In genomic region chr5:127799293-127799905, GRCh38 we compare ENCODE assay signal across 16 cellular contexts.
A peak's percentile ranks its signal among the peaks of the same experiment; 100 is the strongest.
DNase-seq lines count a peak whose midpoint lies in the region; ATAC-seq and TF ChIP-seq lines count a peak whose summit lies in the region.
"Had no signal": no experiment of that assay in that cellular context is flagged by ENCODE, and none has a peak within 500 bp of the region (broad histone marks: within the 10 kb centered on the region; RNA-seq: fewer than 3 reads in every experiment).

No MANE protein-coding gene starts in this region.

- H3K27me3 ChIP-seq in RWPE2 (ENCODE audit: insufficient read depth, poor library complexity, severe bottlenecking): no peaks in the 10 kb centered on the region
- no peaks in the 10 kb centered on the region for H3K27me3 ChIP-seq in neural cell (ENCODE audit: insufficient read depth, low read depth, low read length)
- H3K27me3 ChIP-seq in left ventricle myocardium inferior (ENCODE audit: low read depth): no peaks in the 10 kb centered on the region
- no peaks in the 10 kb centered on the region for H3K27me3 ChIP-seq in MM.1S (replicated peaks; ENCODE audit: insufficient read depth, low read length)
- H3K27me3 ChIP-seq: SJCRH30 had no signal

- no peaks in the 10 kb centered on the region for H3K79me2 ChIP-seq in neural cell (replicated peaks; ENCODE audit: insufficient read depth, low read length)
- no peaks in the 10 kb centered on the region for H3K79me2 ChIP-seq in MM.1S (ENCODE audit: low read length)

- H3K4me2 ChIP-seq in neural cell (ENCODE audit: low read length) (no peak overlapping the region), MM.1S (ENCODE audit: low read depth, low read length) (no peak overlapping the region)

- H3K9ac ChIP-seq in neural cell (ENCODE audit: low read length): no peak overlapping the region
- no peak overlapping the region for H3K9ac ChIP-seq in MM.1S (ENCODE audit: low read length)

- no peak overlapping the region for H3K4me3 ChIP-seq in RWPE2 (ENCODE audit: severe bottlenecking)
- peak overlapping the region; percentile 20 for H3K4me3 ChIP-seq in neural cell (ENCODE audit: low read length)
- no peak overlapping the region for H3K4me3 ChIP-seq in left ventricle myocardium inferior
- H3K4me3 ChIP-seq in MM.1S (ENCODE audit: low read length): no peak overlapping the region
- H3K4me3 ChIP-seq: HAP-1, SJCRH30 had no signal

- H2AFZ ChIP-seq in neural cell (ENCODE audit: low read depth, low read length) (no peak overlapping the region), MM.1S (ENCODE audit: low read length) (no peak overlapping the region)

- H4K20me1 ChIP-seq in neural cell (ENCODE audit: insufficient read depth): no peaks in the 10 kb centered on the region
- no peaks in the 10 kb centered on the region for H4K20me1 ChIP-seq in MM.1S (ENCODE audit: insufficient read depth, low read length)

- H3F3A ChIP-seq in neural cell (ENCODE audit: insufficient read depth, low read length, poor library complexity, severe bottlenecking) (no peaks in the 10 kb centered on the region), MM.1S (ENCODE audit: insufficient read depth, low read length) (no peaks in the 10 kb centered on the region)

- H3K27ac ChIP-seq in RWPE2 (ENCODE audit: poor library complexity, severe bottlenecking) (no peak overlapping the region), neural cell (ENCODE audit: low read length) (peak overlapping the region; percentile 22), left ventricle myocardium inferior (replicated peaks) (no peak overlapping the region), MM.1S (ENCODE audit: low read length) (no peak overlapping the region)
- H3K27ac ChIP-seq: SJCRH30 had no signal

- TF ChIP-seq RAD21 in neural cell (conservative IDR thresholded peaks at IDR 0.05): peak; percentile 30

- H3K9me3 ChIP-seq in RWPE2 (ENCODE audit: severe bottlenecking) (no peaks in the 10 kb centered on the region), neural cell (ENCODE audit: low read length) (no peaks in the 10 kb centered on the region), left ventricle myocardium inferior (replicated peaks) (no peaks in the 10 kb centered on the region), MM.1S (replicated peaks; ENCODE audit: insufficient read depth, low read length) (no peaks in the 10 kb centered on the region)
- H3K9me3 ChIP-seq: HAP-1, SJCRH30 had no signal

- no peak for TF ChIP-seq EP300 in neural cell (conservative IDR thresholded peaks at IDR 0.05; ENCODE audit: poor library complexity, severe bottlenecking)

- DNase-seq in EH (ENCODE audit: low read depth): peak; percentile 34
- DNase-seq in RWPE2 (ENCODE audit: low spot score): no peak
- peak; percentile 55 for DNase-seq in foreskin melanocyte
- DNase-seq in left ventricle myocardium inferior: no peak
- DNase-seq in MM.1S: no peak
- no peak for DNase-seq in AG20443 (ENCODE audit: low spot score)
- DNase-seq: C1 segment of cervical spinal cord, DND-41, GDM1, NCI-H187, NCI-H748 treated with DMSO at 0.1 percent for 48 hours, OCI-M1, SJCRH30 had no signal

- H3K36me3 ChIP-seq in RWPE2 (ENCODE audit: low read depth): no peaks in the 10 kb centered on the region
- no peaks in the 10 kb centered on the region for H3K36me3 ChIP-seq in neural cell (ENCODE audit: insufficient read depth, low read length)
- no peaks in the 10 kb centered on the region for H3K36me3 ChIP-seq in left ventricle myocardium inferior
- H3K36me3 ChIP-seq in MM.1S (replicated peaks; ENCODE audit: insufficient read depth, low read length): no peaks in the 10 kb centered on the region
- H3K36me3 ChIP-seq: HAP-1, SJCRH30 had no signal

- intact Hi-C loops in left ventricle myocardium inferior (cut with micrococcal nuclease): no loop called here

- H3K4me1 ChIP-seq in RWPE2 (ENCODE audit: insufficient read depth, poor library complexity, severe bottlenecking) (peaks cover 12% of the 10 kb centered on the region), left ventricle myocardium inferior (peaks cover 13% of the 10 kb centered on the region), MM.1S (ENCODE audit: low read length) (no peaks in the 10 kb centered on the region)
- H3K4me1 ChIP-seq: HAP-1, SJCRH30 had no signal

- ATAC-seq in RWPE2 (ENCODE audit: low read depth) (peak; percentile 15; the same call in 2 of the 3 replicates), GM19467 (IDR thresholded peaks at IDR 0.05; ENCODE audit: unreplicated experiment) (no peak)

- H3K9me2 ChIP-seq in neural cell (ENCODE audit: insufficient read depth, low read length): no peaks in the 10 kb centered on the region
- H3K9me2 ChIP-seq in MM.1S (replicated peaks; ENCODE audit: insufficient read depth, low read length): no peaks in the 10 kb centered on the region

- TF ChIP-seq CTCF in RWPE2 (IDR thresholded peaks at IDR 0.05; ENCODE audit: poor library complexity, severe bottlenecking) (no peak), neural cell (IDR thresholded peaks at IDR 0.05; ENCODE audit: poor library complexity, severe bottlenecking) (peak; percentile 42), left ventricle myocardium inferior (IDR thresholded peaks at IDR 0.05; ENCODE audit: borderline replicate concordance) (no peak), MM.1S (IDR thresholded peaks at IDR 0.05; ENCODE audit: low read length) (no peak)

TF ChIP-seq in neural cell, 6 proteins besides CTCF, POLR2A, EP300 and RAD21:
- TF ChIP-seq MXI1 (conservative IDR thresholded peaks at IDR 0.05; ENCODE audit: poor library complexity, severe bottlenecking): no peak
- TF ChIP-seq POLR2AphosphoS5 (IDR thresholded peaks at IDR 0.05): peak; percentile 27
- TF ChIP-seq REST (IDR thresholded peaks at IDR 0.05; ENCODE audit: borderline replicate concordance): peak; percentile 67
- TF ChIP-seq EZH2 (IDR thresholded peaks at IDR 0.05; ENCODE audit: borderline replicate concordance, insufficient read depth, low read length, poor library complexity, severe bottlenecking): no peak
- no peak for TF ChIP-seq SMC3 (conservative IDR thresholded peaks at IDR 0.05; ENCODE audit: poor library complexity)
- no peak for TF ChIP-seq TAF1 (IDR thresholded peaks at IDR 0.05; ENCODE audit: low read depth)

Comparison
In these comparisons a context has a peak if more than half of its experiments do, and no peak if none do; other contexts are left out.
1. DNase-seq: peak in EH (single experiment) and foreskin melanocyte (single experiment); none in RWPE2 (single experiment), left ventricle myocardium inferior (single experiment), MM.1S (single experiment) and AG20443 (single experiment).